Comparison of ENCODE assay signal across 1 cellular context in the genomic region with DNA sequence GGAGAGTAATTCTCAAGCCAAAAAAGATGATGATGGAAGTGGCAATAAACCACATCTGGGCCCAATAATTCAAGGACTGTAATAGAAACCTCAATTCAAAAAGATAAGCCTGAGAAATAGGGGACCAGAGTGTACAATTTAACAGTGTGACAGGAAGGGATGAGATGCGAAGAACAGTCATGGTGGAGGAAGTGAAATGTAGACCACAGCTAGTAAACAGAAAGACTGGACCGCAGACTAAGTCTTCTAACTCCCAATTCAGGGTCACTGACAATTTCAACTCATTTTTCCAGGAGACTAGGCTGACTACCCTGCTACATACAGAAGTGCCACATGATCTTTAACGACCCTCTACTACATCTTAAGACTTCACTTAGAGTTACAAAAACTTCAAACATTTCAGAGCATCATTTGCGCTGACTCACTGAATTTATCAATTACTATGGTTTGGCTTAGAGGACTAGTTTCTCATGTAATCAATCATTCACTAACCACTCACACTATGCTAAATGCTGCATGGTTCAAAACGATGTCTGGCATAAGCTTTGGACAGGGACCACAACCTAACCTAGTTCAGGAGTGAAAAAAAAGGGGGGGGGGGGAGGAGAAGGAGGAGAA.
TF ChIP-seq lines count a peak whose summit lies in the region.

No MANE protein-coding gene starts in this region.

TF ChIP-seq in SK-N-SH, 30 proteins besides CTCF, POLR2A, EP300 and RAD21:
- no peak for TF ChIP-seq YY1 (IDR thresholded peaks at IDR 0.05; ENCODE audit: low read depth)
- no peak for TF ChIP-seq MEF2A (IDR thresholded peaks at IDR 0.05; ENCODE audit: borderline replicate concordance, low read depth)
- TF ChIP-seq SIN3A (IDR thresholded peaks at IDR 0.05; ENCODE audit: borderline replicate concordance, low read depth, low read length): no peak
- TF ChIP-seq NFIC (IDR thresholded peaks at IDR 0.05; ENCODE audit: borderline replicate concordance): no peak
- no peak for TF ChIP-seq TCF12 (IDR thresholded peaks at IDR 0.05)
